Comparison of ENCODE assay signal across 8 cellular contexts in genomic region chr17:20157078-20157360, GRCh38.
DNase-seq lines count a peak whose midpoint lies in the region; ATAC-seq, FAIRE-seq and TF ChIP-seq lines count a peak whose summit lies in the region.

No MANE protein-coding gene starts in this region.

- no peak overlapping the region for H3K27ac Mint-ChIP-seq in activated CD4-positive, alpha-beta T cell treated with anti-CD3 and anti-CD28 coated beads for 36 hours

- WGBS in testis, 2 donors: 23 to 45% methylated on average over 1 to 12 of the region's 12 CpGs

- no peak for TF ChIP-seq POLR2A in testis (IDR thresholded peaks at IDR 0.05)
- no peak for TF ChIP-seq POLR2A in H54 (IDR thresholded peaks at IDR 0.05; ENCODE audit: low read depth, low read length)

- no peak for FAIRE-seq in H54 (lab: Jason Lieb, UNC)

- H3K4me1 ChIP-seq in testis: no peaks in the 10 kb centered on the region

- H3K9me3 ChIP-seq in testis: no peaks in the 10 kb centered on the region

- TF ChIP-seq CTCF in astrocyte of the cerebellum (IDR thresholded peaks at IDR 0.05; ENCODE audit: low read depth, low read length, missing control alignments): no peak
- TF ChIP-seq CTCF in testis (IDR thresholded peaks at IDR 0.05): no peak

- ATAC-seq in activated CD4-positive, alpha-beta T cell treated with anti-CD3 and anti-CD28 coated beads for 36 hours: no peak
- peak; percentile 12 for ATAC-seq in left colon

- H3K27ac ChIP-seq in testis: peak overlapping the region; percentile 82 to 85

- DNase-seq in activated CD4-positive, alpha-beta T cell treated with anti-CD3 and anti-CD28 coated beads for 36 hours: no peak
- no peak for DNase-seq in activated CD4-positive, alpha-beta T cell treated with anti-CD3 and anti-CD28 coated beads for 1 hour
- DNase-seq in astrocyte of the cerebellum (ENCODE audit: low read depth): no peak
- peak; percentile 31 to 48 for DNase-seq in left colon
- no peak for DNase-seq in testis
- no peak for DNase-seq in H54 (ENCODE audit: insufficient read length, low spot score)
- DNase-seq in effector CD8-positive, alpha-beta T cell (lab: John Stamatoyannopoulos, UW): no peak
- no peak for DNase-seq in HEK293T (ENCODE audit: extremely low spot score)

- H3K27me3 Mint-ChIP-seq in activated CD4-positive, alpha-beta T cell treated with anti-CD3 and anti-CD28 coated beads for 36 hours: peaks cover 5% of the 10 kb centered on the region

- H3K4me3 Mint-ChIP-seq in activated CD4-positive, alpha-beta T cell treated with anti-CD3 and anti-CD28 coated beads for 36 hours: peak overlapping the region; percentile 75

- H3K4me1 Mint-ChIP-seq in activated CD4-positive, alpha-beta T cell treated with anti-CD3 and anti-CD28 coated beads for 36 hours: peaks cover 4% of the 10 kb centered on the region

- intact Hi-C loops in activated CD4-positive, alpha-beta T cell treated with anti-CD3 and anti-CD28 coated beads for 36 hours (cut with DNase I, micrococcal nuclease): no loop called here
- intact Hi-C loops in left colon (cut with DNase I, micrococcal nuclease): no loop called here
- intact Hi-C loops in testis (cut with DNase I; ENCODE audit: low total_unique reads): no loop called here

- no peaks in the 10 kb centered on the region for H3K9me3 Mint-ChIP-seq in activated CD4-positive, alpha-beta T cell treated with anti-CD3 and anti-CD28 coated beads for 36 hours (ENCODE audit: low read depth)

- H3K36me3 Mint-ChIP-seq in activated CD4-positive, alpha-beta T cell treated with anti-CD3 and anti-CD28 coated beads for 36 hours (ENCODE audit: low read depth): no peaks in the 10 kb centered on the region

- POLR2A ChIA-PET in activated CD4-positive, alpha-beta T cell treated with anti-CD3 and anti-CD28 coated beads for 36 hours (lab: Charles Lee): no interaction called here
- POLR2A ChIA-PET in HEK293T (lab: Yijun Ruan, JAX): interaction anchor here (1.0 kb wide), 1 partner anchor 10 kb away, joined by 3 read pairs; no protein-coding TSS in a partner anchor

- in situ Hi-C loops in astrocyte of the cerebellum (cut with HindIII; ENCODE audit: low sequenced_read_pairs): no loop called here

- H3K4me3 ChIP-seq in astrocyte of the cerebellum (ENCODE audit: low read depth, low read length) (peak overlapping the region; percentile 74), testis (peak overlapping the region; percentile 73 to 91)

- H3K27me3 ChIP-seq in testis: no peaks in the 10 kb centered on the region

- CTCF ChIA-PET in activated CD4-positive, alpha-beta T cell treated with anti-CD3 and anti-CD28 coated beads for 36 hours (lab: Charles Lee): interaction anchor here (1.3 kb wide), 1 partner anchor 8 kb away, joined by 3 read pairs; no protein-coding TSS in a partner anchor
- CTCF ChIA-PET in HEK293T (lab: Yijun Ruan, JAX): no interaction called here

- no peaks in the 10 kb centered on the region for H3K36me3 ChIP-seq in testis (ENCODE audit: low read depth, missing control alignments)

TF ChIP-seq in HEK293T, 16 proteins besides CTCF, POLR2A, EP300 and RAD21:
- TF ChIP-seq L3MBTL2 (conservative IDR thresholded peaks at IDR 0.05): no peak
- TF ChIP-seq ZNF384 (IDR thresholded peaks at IDR 0.05): no peak
- TF ChIP-seq FOXM1 (IDR thresholded peaks at IDR 0.05; ENCODE audit: borderline replicate concordance): no peak

Comparison
In these comparisons a context has a peak if more than half of its experiments do, and no peak if none do; other contexts are left out.
1. DNase-seq: peak in left colon (2 of 2); none in activated CD4-positive, alpha-beta T cell treated with anti-CD3 and anti-CD28 coated beads for 36 hours (single experiment), activated CD4-positive, alpha-beta T cell treated with anti-CD3 and anti-CD28 coated beads for 1 hour (single experiment), astrocyte of the cerebellum (single experiment), testis (single experiment), H54 (single experiment), effector CD8-positive, alpha-beta T cell (single experiment) and HEK293T (single experiment).